ENCODE assay signal across 10 cellular contexts in the genomic region with DNA sequence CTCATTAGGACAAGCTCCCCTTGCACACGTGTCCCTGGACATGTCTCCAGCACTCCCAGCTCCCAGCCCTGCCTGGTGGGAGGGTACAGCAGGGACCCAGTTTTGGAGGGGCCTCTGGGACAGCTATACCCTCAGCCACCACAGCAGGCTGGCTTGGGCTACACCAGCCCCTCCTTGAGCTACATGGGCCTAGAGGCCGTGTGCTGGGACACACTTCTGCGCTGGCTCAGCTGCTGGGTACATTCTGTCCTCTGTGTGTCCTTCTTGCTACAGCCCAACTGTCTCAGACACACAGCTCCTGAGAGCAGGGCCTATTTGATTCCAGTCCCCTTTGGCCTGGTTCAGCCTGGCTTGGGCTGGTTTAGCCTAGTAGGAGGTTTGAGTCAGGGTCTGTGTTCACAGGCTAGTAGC. TPM values are rescaled to one million over a fixed set of nuclear protein-coding genes. Genes with fewer than 3 reads are reported as not detected.
DNase-seq lines count a peak whose midpoint lies in the region; ATAC-seq and TF ChIP-seq lines count a peak whose summit lies in the region.
"Had no signal": no experiment of that assay in that cellular context is flagged by ENCODE, and none has a peak within 500 bp of the region (broad histone marks: within the 10 kb centered on the region; RNA-seq: fewer than 3 reads in every experiment).

No MANE protein-coding gene starts in this region.

- H3K4me1 Mint-ChIP-seq in central memory CD8-positive, alpha-beta T cell = no peaks in the 10 kb centered on the region
- H3K4me1 Mint-ChIP-seq in activated CD8-positive, alpha-beta T cell treated with anti-CD3 and anti-CD28 coated beads, Interleukin-2, amount 10 ng/mL, durations not matched to agents 7 days and 5 days (ENCODE audit: low read depth) = peaks cover 5% of the 10 kb centered on the region

- in situ Hi-C loops in gastrocnemius medialis (cut with MboI; ENCODE audit: low sequenced_read_pairs in 4 of 4) = no loop called here

- peaks cover 9 to 18% of the 10 kb centered on the region in 2 donors for H3K4me1 ChIP-seq in gastrocnemius medialis

- peak overlapping the region; percentile 58 to 84 (median 62) for H3K27ac ChIP-seq in gastrocnemius medialis

- POLR2A ChIA-PET in activated CD8-positive, alpha-beta T cell treated with anti-CD3 and anti-CD28 coated beads, Interleukin-2, amount 10 ng/mL, durations not matched to agents 7 days and 5 days (lab: Charles Lee) = no interaction called here
- POLR2A ChIA-PET in HEK293T (lab: Yijun Ruan, JAX) = no interaction called here

- DNase-seq in EH (ENCODE audit: low read depth) = peak; percentile 20
- no peak for DNase-seq in central memory CD8-positive, alpha-beta T cell (ENCODE audit: low spot score in 2 of 2)
- DNase-seq in left lobe of liver (ENCODE audit: low spot score) = no peak
- DNase-seq in gastrocnemius medialis = peak; percentile 22 to 74
- DNase-seq in activated CD8-positive, alpha-beta T cell treated with anti-CD3 and anti-CD28 coated beads, Interleukin-2, amount 10 ng/mL, durations not matched to agents 7 days and 5 days = no peak
- DNase-seq in HEK293T (ENCODE audit: extremely low spot score) = no peak
- DNase-seq in NCI-H1930 (lab: John Stamatoyannopoulos, UW) = no peak
- DNase-seq: activated CD4-positive, alpha-beta memory T cell treated with anti-CD3 and anti-CD28 coated beads, Interleukin-2, amount 10 ng/mL, durations not matched to agents 7 days and 5 days; KG1 had no signal

- H3K36me3 ChIP-seq in gastrocnemius medialis = no peaks in the 10 kb centered on the region

- no peaks in the 10 kb centered on the region for H3K9me3 Mint-ChIP-seq in central memory CD8-positive, alpha-beta T cell
- no peaks in the 10 kb centered on the region for H3K9me3 Mint-ChIP-seq in activated CD8-positive, alpha-beta T cell treated with anti-CD3 and anti-CD28 coated beads, Interleukin-2, amount 10 ng/mL, durations not matched to agents 7 days and 5 days (ENCODE audit: insufficient read depth)
- H3K9me3 Mint-ChIP-seq: activated CD4-positive, alpha-beta memory T cell treated with anti-CD3 and anti-CD28 coated beads, Interleukin-2, amount 10 ng/mL, durations not matched to agents 7 days and 5 days had no signal

- no peak for ATAC-seq in central memory CD8-positive, alpha-beta T cell (replicated peaks; ENCODE audit: extremely low read depth, poor library complexity, severe bottlenecking)
- peak; percentile 51 for ATAC-seq in left lobe of liver
- peak; percentile 81 to 94 for ATAC-seq in gastrocnemius medialis
- ATAC-seq in activated CD8-positive, alpha-beta T cell treated with anti-CD3 and anti-CD28 coated beads, Interleukin-2, amount 10 ng/mL, durations not matched to agents 7 days and 5 days = no peak
- no peak for ATAC-seq in GM18858 (IDR thresholded peaks at IDR 0.05; ENCODE audit: unreplicated experiment)

- intact Hi-C loops in gastrocnemius medialis (cut with DNase I; ENCODE audit: low total_unique reads) = no loop called here

- no peaks in the 10 kb centered on the region for H3K9me3 ChIP-seq in gastrocnemius medialis

- CTCF ChIA-PET in activated CD8-positive, alpha-beta T cell treated with anti-CD3 and anti-CD28 coated beads, Interleukin-2, amount 10 ng/mL, durations not matched to agents 7 days and 5 days (lab: Charles Lee) = interaction anchor here (1.0 to 2.9 kb wide), 3 partner anchors 15 to 27 kb away, joined by 3 to 11 read pairs (median 4); partner anchors contain the start of gene DMAP1
- CTCF ChIA-PET in HEK293T (lab: Yijun Ruan, JAX) = interaction anchor here (0.9 to 3.0 kb wide), 6 partner anchors 18 to 413 kb away, joined by 3 to 16 read pairs (median 5); partner anchors contain the start of gene DMAP1

- no peaks in the 10 kb centered on the region for H3K27me3 Mint-ChIP-seq in central memory CD8-positive, alpha-beta T cell
- no peaks in the 10 kb centered on the region for H3K27me3 Mint-ChIP-seq in activated CD8-positive, alpha-beta T cell treated with anti-CD3 and anti-CD28 coated beads, Interleukin-2, amount 10 ng/mL, durations not matched to agents 7 days and 5 days (ENCODE audit: low read depth)
- H3K27me3 Mint-ChIP-seq: activated CD4-positive, alpha-beta memory T cell treated with anti-CD3 and anti-CD28 coated beads, Interleukin-2, amount 10 ng/mL, durations not matched to agents 7 days and 5 days had no signal

- H3K36me3 Mint-ChIP-seq in central memory CD8-positive, alpha-beta T cell (ENCODE audit: insufficient read depth) = peaks cover 5% of the 10 kb centered on the region
- no peaks in the 10 kb centered on the region for H3K36me3 Mint-ChIP-seq in activated CD8-positive, alpha-beta T cell treated with anti-CD3 and anti-CD28 coated beads, Interleukin-2, amount 10 ng/mL, durations not matched to agents 7 days and 5 days (ENCODE audit: low read depth)

- no peak overlapping the region for H3K4me3 ChIP-seq in gastrocnemius medialis

- peak overlapping the region; percentile 50 for H3K27ac Mint-ChIP-seq in central memory CD8-positive, alpha-beta T cell (ENCODE audit: low read depth)
- no peak overlapping the region for H3K27ac Mint-ChIP-seq in activated CD8-positive, alpha-beta T cell treated with anti-CD3 and anti-CD28 coated beads, Interleukin-2, amount 10 ng/mL, durations not matched to agents 7 days and 5 days
- H3K27ac Mint-ChIP-seq: activated CD4-positive, alpha-beta memory T cell treated with anti-CD3 and anti-CD28 coated beads, Interleukin-2, amount 10 ng/mL, durations not matched to agents 7 days and 5 days had no signal

- H3K4me3 Mint-ChIP-seq in central memory CD8-positive, alpha-beta T cell = no peak overlapping the region
- H3K4me3 Mint-ChIP-seq in activated CD8-positive, alpha-beta T cell treated with anti-CD3 and anti-CD28 coated beads, Interleukin-2, amount 10 ng/mL, durations not matched to agents 7 days and 5 days = no peak overlapping the region
- H3K4me3 Mint-ChIP-seq: activated CD4-positive, alpha-beta memory T cell treated with anti-CD3 and anti-CD28 coated beads, Interleukin-2, amount 10 ng/mL, durations not matched to agents 7 days and 5 days had no signal

- TF ChIP-seq POLR2A in gastrocnemius medialis (IDR thresholded peaks at IDR 0.05) = no peak

- no peak for TF ChIP-seq CTCF in gastrocnemius medialis (IDR thresholded peaks at IDR 0.05 in 4 of 5, conservative IDR thresholded peaks at IDR 0.05 in 1 of 5)

- H3K27me3 ChIP-seq in gastrocnemius medialis = no peaks in the 10 kb centered on the region

TF ChIP-seq in HEK293T, 16 proteins besides CTCF, POLR2A, EP300 and RAD21:
- no peak for TF ChIP-seq ARNT (IDR thresholded peaks at IDR 0.05)
- TF ChIP-seq, protein P1, sequence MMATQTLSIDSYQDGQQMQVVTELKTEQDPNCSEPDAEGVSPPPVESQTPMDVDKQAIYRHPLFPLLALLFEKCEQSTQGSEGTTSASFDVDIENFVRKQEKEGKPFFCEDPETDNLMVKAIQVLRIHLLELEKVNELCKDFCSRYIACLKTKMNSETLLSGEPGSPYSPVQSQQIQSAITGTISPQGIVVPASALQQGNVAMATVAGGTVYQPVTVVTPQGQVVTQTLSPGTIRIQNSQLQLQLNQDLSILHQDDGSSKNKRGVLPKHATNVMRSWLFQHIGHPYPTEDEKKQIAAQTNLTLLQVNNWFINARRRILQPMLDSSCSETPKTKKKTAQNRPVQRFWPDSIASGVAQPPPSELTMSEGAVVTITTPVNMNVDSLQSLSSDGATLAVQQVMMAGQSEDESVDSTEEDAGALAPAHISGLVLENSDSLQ (IDR thresholded peaks at IDR 0.05) = no peak
- TF ChIP-seq SUZ12 (IDR thresholded peaks at IDR 0.05) = no peak
- TF ChIP-seq SP1 (IDR thresholded peaks at IDR 0.05) = no peak
- no peak for TF ChIP-seq FOXK2 (IDR thresholded peaks at IDR 0.05)
- no peak for TF ChIP-seq HDGF (IDR thresholded peaks at IDR 0.05; ENCODE audit: borderline replicate concordance)
- no peak for TF ChIP-seq BHLHE40 (IDR thresholded peaks at IDR 0.05; ENCODE audit: borderline replicate concordance)
- TF ChIP-seq FOXA1 (IDR thresholded peaks at IDR 0.05) = no peak
- TF ChIP-seq FOXM1 (IDR thresholded peaks at IDR 0.05; ENCODE audit: borderline replicate concordance) = no peak
- TF ChIP-seq L3MBTL2 (conservative IDR thresholded peaks at IDR 0.05) = no peak
- no peak for TF ChIP-seq LEF1 (IDR thresholded peaks at IDR 0.05; ENCODE audit: borderline replicate concordance)
- TF ChIP-seq TARDBP (IDR thresholded peaks at IDR 0.05) = no peak
- no peak for TF ChIP-seq ZNF384 (IDR thresholded peaks at IDR 0.05)
- no peak for TF ChIP-seq CTBP1 (IDR thresholded peaks at IDR 0.05; ENCODE audit: borderline replicate concordance)
- no peak for TF ChIP-seq ELF4 (IDR thresholded peaks at IDR 0.05)
- no peak for TF ChIP-seq NFRKB (IDR thresholded peaks at IDR 0.05)
TF ChIP-seq in HEK293T: peak in this region for 0.

RNA-seq across cellular contexts. Expression of gene DMAP1, which starts 26.7 kb away (rescaled TPM):
- total RNA-seq in left lobe of liver = 21.1 TPM
- 10 to 100 TPM; 24.9 to 42.2 (median 34.9) TPM for total RNA-seq in gastrocnemius medialis
- total RNA-seq in activated CD8-positive, alpha-beta T cell treated with anti-CD3 and anti-CD28 coated beads, Interleukin-2, amount 10 ng/mL, durations not matched to agents 7 days and 5 days = 10 to 100 TPM; 33.3 to 34.9 TPM

Comparison
In these comparisons a context has a peak if more than half of its experiments do, and no peak if none do; other contexts are left out.
1. DNase-seq: peak in EH (single experiment) and gastrocnemius medialis (2 of 2); none in central memory CD8-positive, alpha-beta T cell (0 of 2), left lobe of liver (single experiment), activated CD8-positive, alpha-beta T cell treated with anti-CD3 and anti-CD28 coated beads, Interleukin-2, amount 10 ng/mL, durations not matched to agents 7 days and 5 days (single experiment), HEK293T (single experiment) and NCI-H1930 (0 of 2).
2. ATAC-seq: peak in left lobe of liver (single experiment) and gastrocnemius medialis (2 of 2); none in central memory CD8-positive, alpha-beta T cell (single experiment), activated CD8-positive, alpha-beta T cell treated with anti-CD3 and anti-CD28 coated beads, Interleukin-2, amount 10 ng/mL, durations not matched to agents 7 days and 5 days (single experiment) and GM18858 (single experiment).